ENCODE assay signal across 8 cellular contexts in genomic region chr3:187319699-187320302, GRCh38. TPM values are rescaled to one million over a fixed set of nuclear protein-coding genes. Genes with fewer than 3 reads are reported as not detected.
DNase-seq lines count a peak whose midpoint lies in the region; ATAC-seq lines count a peak whose summit lies in the region.

No MANE protein-coding gene starts in this region.

- intact Hi-C loops in left cardiac atrium (cut with DNase I): loop anchor here (1.0 to 5.0 kb wide), 3 partner anchors 98 to 361 kb away; no protein-coding TSS in a partner anchor

- in situ Hi-C loops in SK-MEL-5 (cut with HindIII; ENCODE audit: low pct_unique_long_range_greater_than_20kb, low sequenced_read_pairs): loop anchor here (25.0 kb wide), 1 partner anchor 368 kb away; no protein-coding TSS in a partner anchor

- ATAC-seq in GM21367 (IDR thresholded peaks at IDR 0.05; ENCODE audit: unreplicated experiment): peak; percentile 92
- peak; percentile 91 to 97 for ATAC-seq in left cardiac atrium

- peak; percentile 79 for DNase-seq in Daoy (ENCODE audit: low read depth)
- DNase-seq in HuH-7.5 (ENCODE audit: low spot score): peak; percentile 31
- peak; percentile 89 for DNase-seq in SK-MEL-5 (ENCODE audit: low read depth, low spot score)
- peak; percentile 6 for DNase-seq in activated naive CD8-positive, alpha-beta T cell treated with anti-CD3 and anti-CD28 coated beads, Interleukin-2, amount 50 U/mL, for 16 hours (ENCODE audit: low read depth, low spot score)
- DNase-seq in left cardiac atrium: peak; percentile 75
- peak; percentile 66 for DNase-seq in retina
- no peak for DNase-seq in mesenteric fat pad (ENCODE audit: low spot score)

RNA-seq across cellular contexts. Expression of gene MASP1, which starts 28.3 kb away (rescaled TPM):
- total RNA-seq in Daoy (2014; rRNA removed; shearing (Covaris generic)): not detected in 2 replicates
- not detected in 2 replicates for total RNA-seq in SK-MEL-5 (2014; rRNA removed; shearing (Covaris generic))
- polyA plus RNA-seq in SK-MEL-5 (2015; cell fraction: cytosol; rRNA removed): 0.17 TPM in 1 of 2 replicates, not detected in the other
- 0.27 and 0.78 TPM in 2 replicates for polyA plus RNA-seq in SK-MEL-5 (2015; cell fraction: nucleus; rRNA removed)
- total RNA-seq in left cardiac atrium: 10 to 100 TPM; 12.8 to 74.7 TPM
- 3.2 TPM for total RNA-seq in mesenteric fat pad

RNA-seq across cellular contexts. Expression of gene RTP4, which starts 48.4 kb away (rescaled TPM):
- 2.0 and 5.2 TPM in 2 replicates for total RNA-seq in Daoy (2014; rRNA removed; shearing (Covaris generic))
- total RNA-seq in SK-MEL-5 (2014; rRNA removed; shearing (Covaris generic)): 8.2 and 10.8 TPM in 2 replicates
- 3.8 and 5.4 TPM in 2 replicates for polyA plus RNA-seq in SK-MEL-5 (2015; cell fraction: cytosol; rRNA removed)
- polyA plus RNA-seq in SK-MEL-5 (2015; cell fraction: nucleus; rRNA removed): 1.7 and 3.4 TPM in 2 replicates
- total RNA-seq in left cardiac atrium (1 to 10 TPM; 1.4 to 2.1 TPM), mesenteric fat pad (1.6 TPM)
